Comparison of ENCODE assay signal across 9 cellular contexts in the genomic region with DNA sequence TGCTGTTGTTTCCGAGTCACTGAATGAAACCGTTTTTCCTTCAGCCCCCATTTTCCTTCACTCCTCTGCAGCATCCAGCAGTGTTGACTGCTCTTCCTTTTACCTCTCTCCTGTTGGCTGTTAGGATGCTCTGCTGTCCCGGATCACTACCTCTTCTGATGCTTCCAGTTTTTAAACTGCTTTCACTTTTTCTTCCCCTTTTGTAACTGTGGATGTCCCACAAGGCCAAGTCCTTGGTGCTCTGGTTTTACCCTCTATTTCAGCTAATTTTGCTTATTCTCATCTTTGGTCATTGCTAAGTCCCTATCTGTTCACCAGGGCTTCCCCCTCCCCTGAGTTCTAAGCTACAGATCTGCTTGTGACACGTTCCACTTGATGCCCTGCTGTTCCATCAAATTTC. TPM values are rescaled to one million over a fixed set of nuclear protein-coding genes. Genes with fewer than 3 reads are reported as not detected.
DNase-seq lines count a peak whose midpoint lies in the region; ATAC-seq and TF ChIP-seq lines count a peak whose summit lies in the region.
"Had no signal": no experiment of that assay in that cellular context is flagged by ENCODE, and none has a peak within 500 bp of the region (broad histone marks: within the 10 kb centered on the region; RNA-seq: fewer than 3 reads in every experiment).

No MANE protein-coding gene starts in this region.

- no peaks in the 10 kb centered on the region for H3K27me3 ChIP-seq in osteoblast (ENCODE audit: insufficient read depth, low read length)

- POLR2A ChIA-PET in MCF 10A (lab: Yijun Ruan, JAX), result no interaction called here

- H3K9me3 ChIP-seq in osteoblast (ENCODE audit: low read depth, low read length), result no peaks in the 10 kb centered on the region

- H3K4me1 Mint-ChIP-seq in naive B cell, result peaks cover 23 to 33% (median 32%) of the 10 kb centered on the region in 3 donors
- H3K4me1 Mint-ChIP-seq in endothelial cell (ENCODE audit: unreplicated experiment), result peaks cover 5% of the 10 kb centered on the region
- no peaks in the 10 kb centered on the region for H3K4me1 Mint-ChIP-seq in MCF 10A (ENCODE audit: insufficient read depth, unreplicated experiment)

- no peaks in the 10 kb centered on the region for H3K9me3 Mint-ChIP-seq in naive B cell
- H3K9me3 Mint-ChIP-seq in endothelial cell (ENCODE audit: unreplicated experiment), result no peaks in the 10 kb centered on the region
- peaks cover 6% of the 10 kb centered on the region for H3K9me3 Mint-ChIP-seq in MCF 10A (ENCODE audit: unreplicated experiment)

- CTCF ChIA-PET in MCF 10A (lab: Yijun Ruan, JAX), result no interaction called here

- peaks cover 5% of the 10 kb centered on the region for H3K36me3 ChIP-seq in osteoblast (ENCODE audit: insufficient read depth, low read length)

- H3K4me3 Mint-ChIP-seq in naive B cell (peak overlapping the region; percentile 4 to 80 (median 22)), endothelial cell (ENCODE audit: unreplicated experiment) (no peak overlapping the region), MCF 10A (ENCODE audit: unreplicated experiment) (no peak overlapping the region)
- H3K4me3 Mint-ChIP-seq: brain had no signal

- BruUV-seq in MCF 10A (replicated peaks; lab: Mats Ljungman, UMichigan), result no TSS peak

- H3K27me3 Mint-ChIP-seq in naive B cell (no peaks in the 10 kb centered on the region), endothelial cell (ENCODE audit: unreplicated experiment) (no peaks in the 10 kb centered on the region), MCF 10A (ENCODE audit: insufficient read depth, unreplicated experiment) (no peaks in the 10 kb centered on the region)
- H3K27me3 Mint-ChIP-seq: brain had no signal

- peak; percentile 72 for DNase-seq in naive B cell
- DNase-seq in osteoblast (ENCODE audit: insufficient read length, low spot score, missing footprints), result no peak
- DNase-seq in NCI-H524 (lab: John Stamatoyannopoulos, UW), result no peak
- DNase-seq in endothelial cell (ENCODE audit: low spot score), result no peak
- no peak for DNase-seq in MCF 10A (ENCODE audit: unreplicated experiment)

- TF ChIP-seq CTCF in osteoblast (IDR thresholded peaks at IDR 0.05; ENCODE audit: extremely low read depth, low read depth, low read length) (no peak), endothelial cell (IDR thresholded peaks at IDR 0.05; ENCODE audit: unreplicated experiment) (no peak), MCF 10A (IDR thresholded peaks at IDR 0.05; ENCODE audit: unreplicated experiment) (no peak)

- H4K20me1 ChIP-seq in osteoblast (ENCODE audit: insufficient read depth, low read length), result no peaks in the 10 kb centered on the region

- H3K27ac ChIP-seq in osteoblast (ENCODE audit: low read depth, low read length), result no peak overlapping the region

- peak; percentile 97 for ATAC-seq in GM18868 (IDR thresholded peaks at IDR 0.05; ENCODE audit: unreplicated experiment)
- ATAC-seq in GM21786 (IDR thresholded peaks at IDR 0.05; ENCODE audit: unreplicated experiment), result peak; percentile 93
- ATAC-seq in HG03442 (IDR thresholded peaks at IDR 0.05; ENCODE audit: unreplicated experiment), result peak; percentile 94
- peak; percentile 99 for ATAC-seq in naive B cell (ENCODE audit: low read depth in 2 of 2)

- no peak overlapping the region for H3K4me3 ChIP-seq in osteoblast (ENCODE audit: insufficient read depth, low read length)

- no peak overlapping the region for H3K4me2 ChIP-seq in osteoblast (ENCODE audit: insufficient read depth, low read length)

- peak overlapping the region; percentile 13 to 93 (median 78) for H3K27ac Mint-ChIP-seq in naive B cell
- no peak overlapping the region for H3K27ac Mint-ChIP-seq in endothelial cell (ENCODE audit: unreplicated experiment)
- no peak overlapping the region for H3K27ac Mint-ChIP-seq in MCF 10A (ENCODE audit: low read depth, unreplicated experiment)
- H3K27ac Mint-ChIP-seq: brain had no signal

- H3K36me3 Mint-ChIP-seq in naive B cell (no peaks in the 10 kb centered on the region), endothelial cell (ENCODE audit: low read depth, unreplicated experiment) (peaks cover 10% of the 10 kb centered on the region), MCF 10A (ENCODE audit: insufficient read depth, unreplicated experiment) (peaks cover 19% of the 10 kb centered on the region)

- no peak overlapping the region for H2AFZ ChIP-seq in osteoblast (ENCODE audit: low read length)

- H3K79me2 ChIP-seq in osteoblast (ENCODE audit: insufficient read depth, low read length), result no peaks in the 10 kb centered on the region

- H3K4me1 ChIP-seq in osteoblast (ENCODE audit: insufficient read depth, low read length), result peaks cover 4% of the 10 kb centered on the region

- intact Hi-C loops in MCF 10A (cut with micrococcal nuclease), result no loop called here

RNA-seq across cellular contexts. Expression of a gene that starts 39.4 kb away (rescaled TPM):
- polyA plus RNA-seq in naive B cell (ENCODE audit: low read depth in 6 of 6), result 1 to 10 TPM in 5 of 6 donors, under 1 TPM in 1; 0.76 to 2.9 (median 2.1) TPM
- total RNA-seq in osteoblast, result 49.8 and 51.8 TPM in 2 replicates
- 51.1 TPM for total RNA-seq in endothelial cell (ENCODE audit: unreplicated experiment)
- 30.2 and 36.0 TPM in 2 replicates for total RNA-seq in MCF 10A (2022)

Comparison
In these comparisons a context has a peak if more than half of its experiments do, and no peak if none do; other contexts are left out.
1. H3K27ac Mint-ChIP-seq: peak in naive B cell (6 of 6); none in endothelial cell (single experiment) and MCF 10A (single experiment).
2. H3K4me3 Mint-ChIP-seq: peak in naive B cell (8 of 8); none in endothelial cell (single experiment) and MCF 10A (single experiment).
3. Peak in every context shown above with its lines, with median percentiles within 50 percentile points of each other: ATAC-seq.